ENCODE assay signal across 15 cellular contexts in genomic region chrX:41723305-41723704, GRCh38.
A peak's percentile ranks its signal among the peaks of the same experiment; 100 is the strongest.
DNase-seq lines count a peak whose midpoint lies in the region; ATAC-seq and TF ChIP-seq lines count a peak whose summit lies in the region.
"Had no signal": no experiment of that assay in that cellular context is flagged by ENCODE, and none has a peak within 500 bp of the region (broad histone marks: within the 10 kb centered on the region; RNA-seq: fewer than 3 reads in every experiment).

No MANE protein-coding gene starts in this region.

- H3K4me3 ChIP-seq in AG09309 (ENCODE audit: control insufficient read depth, low read depth, low read length): no peak overlapping the region
- no peak overlapping the region for H3K4me3 ChIP-seq in SU-DHL-6 (ENCODE audit: insufficient read depth, low read length, poor library complexity, severe bottlenecking)
- H3K4me3 ChIP-seq: lung, ovary had no signal

- no peaks in the 10 kb centered on the region for H4K20me1 ChIP-seq in SU-DHL-6 (ENCODE audit: low read depth, low read length)

- H3F3A ChIP-seq in SU-DHL-6 (ENCODE audit: insufficient read depth): peaks cover 27% of the 10 kb centered on the region

- intact Hi-C loops in posterior cingulate gyrus (cut with DNase I): no loop called here

- TF ChIP-seq CTCF in AG09309 (IDR thresholded peaks at IDR 0.05; ENCODE audit: control insufficient read depth, insufficient read depth, low read depth, low read length, missing control alignments) (no peak), SU-DHL-6 (IDR thresholded peaks at IDR 0.05; ENCODE audit: insufficient read depth, low read length, poor library complexity, severe bottlenecking) (no peak)

- H3K79me2 ChIP-seq in SU-DHL-6 (ENCODE audit: insufficient read depth, low read length): peaks cover 26% of the 10 kb centered on the region; the same call in 1 of the 2 replicates

- peaks cover 6% of the 10 kb centered on the region; the same call in 1 of the 2 replicates for H3K36me3 ChIP-seq in SU-DHL-6 (ENCODE audit: low read length)
- H3K36me3 ChIP-seq: ovary had no signal

- peak overlapping the region; percentile 96 for H3K27ac ChIP-seq in SU-DHL-6 (ENCODE audit: low read depth, low read length)
- H3K27ac ChIP-seq: ovary had no signal

- no peak for ATAC-seq in GM21423 (IDR thresholded peaks at IDR 0.05; ENCODE audit: unreplicated experiment)
- ATAC-seq: T-cell had no signal

- H2AFZ ChIP-seq in SU-DHL-6 (ENCODE audit: low read depth, low read length, severe bottlenecking): no peak overlapping the region

- H3K9ac ChIP-seq in SU-DHL-6 (ENCODE audit: low read length): peak overlapping the region; percentile 67

- H3K9me2 ChIP-seq in SU-DHL-6 (replicated peaks; ENCODE audit: insufficient read depth, low read length): no peaks in the 10 kb centered on the region

- H3K4me2 ChIP-seq in SU-DHL-6 (ENCODE audit: low read depth, low read length, poor library complexity, severe bottlenecking): peak overlapping the region; percentile 97

- H3K9me3 ChIP-seq in SU-DHL-6 (ENCODE audit: insufficient read depth, low read length): no peaks in the 10 kb centered on the region; the same call in 1 of the 2 replicates
- H3K9me3 ChIP-seq: ovary had no signal

- DNase-seq in AG09309 (ENCODE audit: low read depth) (peak; percentile 23), GM03348 (ENCODE audit: low spot score) (peak; percentile 22), fibroblast of peridontal ligament (ENCODE audit: extremely low read depth) (peak; percentile 55), posterior cingulate gyrus (no peak), DMS114 treated with DMSO at 0.1 percent for 48 hours (lab: John Stamatoyannopoulos, UW; ENCODE audit: unreplicated experiment) (no peak)
- no peak for DNase-seq in activated T-cell treated with anti-CD3 and anti-CD28 coated beads, Interleukin-2, amount 50 U/mL, for 48 hours
- DNase-seq: activated T-cell treated with anti-CD3 and anti-CD28 coated beads, Interleukin-2, amount 50 U/mL, for 24 hours; NCI-H146; NCI-H345; NK-92 treated with Interleukin-12 subunit alpha and Interleukin-12 subunit beta, amount 100 ng/mL, for 24 hours; ovary; T-cell had no signal

- H3K27me3 ChIP-seq in SU-DHL-6 (ENCODE audit: low read length): no peaks in the 10 kb centered on the region
- H3K27me3 ChIP-seq: ovary had no signal

Comparison
In these comparisons a context has a peak if more than half of its experiments do, and no peak if none do; other contexts are left out.
1. DNase-seq: peak in AG09309 (single experiment), GM03348 (single experiment) and fibroblast of peridontal ligament (single experiment); none in activated T-cell treated with anti-CD3 and anti-CD28 coated beads, Interleukin-2, amount 50 U/mL, for 48 hours (0 of 2), posterior cingulate gyrus (0 of 10) and DMS114 treated with DMSO at 0.1 percent for 48 hours (single experiment).